In the genomic region with DNA sequence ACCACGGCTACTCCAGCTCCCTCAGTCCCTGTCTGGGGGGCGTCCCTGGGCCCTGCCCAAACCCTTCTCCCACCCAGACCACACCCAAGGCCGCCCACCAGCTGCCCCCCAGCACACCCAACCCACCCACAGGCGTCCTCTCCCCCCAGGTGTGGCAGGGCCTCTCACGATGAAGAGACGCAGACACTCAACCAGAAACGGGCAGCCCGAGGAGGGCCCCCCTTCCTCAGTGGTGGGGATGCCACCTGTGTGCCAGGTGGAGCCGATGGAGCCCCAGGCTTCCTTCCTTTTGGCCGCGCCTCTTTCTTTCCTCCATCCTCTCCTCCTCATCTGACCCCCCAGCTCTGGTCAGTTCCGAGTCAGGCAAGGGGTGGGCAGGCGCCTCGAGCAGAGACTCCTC, we compare ENCODE assay signal across 31 cellular contexts. TPM values are rescaled to one million over a fixed set of nuclear protein-coding genes. Genes with fewer than 3 reads are reported as not detected.
"Had no signal": no experiment of that assay in that cellular context is flagged by ENCODE, and none has a peak within 500 bp of the region (broad histone marks: within the 10 kb centered on the region; RNA-seq: fewer than 3 reads in every experiment).

No MANE protein-coding gene starts in this region.

- H3K9ac ChIP-seq: parathyroid adenoma had no signal

- H3K79me2 ChIP-seq: parathyroid adenoma had no signal

- H3K4me1 ChIP-seq: left lung, lower lobe of right lung, parathyroid adenoma, right atrium auricular region, right lobe of liver, upper lobe of right lung had no signal

- H3K4me1 Mint-ChIP-seq: immature natural killer cell; naive thymus-derived CD8-positive, alpha-beta T cell; nephron; neural crest cell; stimulated activated memory B cell treated with anti-CD40 and anti-IgM and Interleukin-4, amounts not matched to agents 10 μg/mL and 1 μg/mL and 100 μg/mL, for 72 hours; stimulated activated naive CD8-positive, alpha-beta T cell treated with anti-CD3 and anti-CD28 coated beads, Interleukin-15, amount 100 ng/mL, for 72 hours had no signal

- ATAC-seq: left colon; left lung; naive thymus-derived CD8-positive, alpha-beta T cell; right lobe of liver had no signal

- H3K9me3 ChIP-seq: lower lobe of right lung, neutrophil, right atrium auricular region, right lobe of liver, upper lobe of right lung had no signal

- H3K27me3 Mint-ChIP-seq: stimulated activated naive CD8-positive, alpha-beta T cell treated with anti-CD3 and anti-CD28 coated beads, Interleukin-15, amount 100 ng/mL, for 72 hours had no signal

- H3K36me3 Mint-ChIP-seq: immature natural killer cell; stimulated activated memory B cell treated with anti-CD40 and anti-IgM and Interleukin-4, amounts not matched to agents 10 μg/mL and 1 μg/mL and 100 μg/mL, for 72 hours had no signal

- H3K27me3 ChIP-seq: neutrophil, right atrium auricular region, right lobe of liver, tibial nerve had no signal

- H3K27ac ChIP-seq: left lung, lower lobe of right lung, neutrophil, parathyroid adenoma, right atrium auricular region, right lobe of liver, tibial nerve, upper lobe of right lung had no signal

- H3K36me3 ChIP-seq: left lung, lower lobe of right lung, neutrophil, right atrium auricular region, right lobe of liver, tibial nerve, upper lobe of right lung had no signal

- H3K27ac Mint-ChIP-seq: immature natural killer cell; naive thymus-derived CD8-positive, alpha-beta T cell; nephron; progenitor cell of endocrine pancreas; stimulated activated memory B cell treated with anti-CD40 and anti-IgM and Interleukin-4, amounts not matched to agents 10 μg/mL and 1 μg/mL and 100 μg/mL, for 72 hours had no signal

- H2AFZ ChIP-seq: parathyroid adenoma had no signal

- DNase-seq: hypothalamus; immature natural killer cell; left colon; lower lobe of right lung; mammary epithelial cell; mesenchymal stem cell; naive thymus-derived CD8-positive, alpha-beta T cell; occipital lobe; right lobe of liver; small intestine; stimulated activated CD4-positive, alpha-beta T cell treated with anti-CD3 and anti-CD28 coated beads, Interleukin-1b, Interleukin-23, amount 100 ng/mL, for 48 hours; stimulated activated CD4-positive, alpha-beta T cell treated with anti-CD3 and anti-CD28 coated beads, Interleukin-2, amount 100 ng/mL, for 48 hours; stimulated activated CD4-positive, alpha-beta T cell treated with anti-CD3 and anti-CD28 coated beads, Interleukin-4, amount 100 ng/mL, for 4 hours; stimulated activated CD8-positive, alpha-beta memory T cell treated with anti-CD3 and anti-CD28 coated beads, Interleukin-4, amount 100 ng/mL, for 48 hours; stimulated activated naive CD4-positive, alpha-beta T cell treated with Interleukin-2 at 50 U/mL for 16 hours; stimulated activated naive CD8-positive, alpha-beta T cell treated with anti-CD3 and anti-CD28 coated beads, Interleukin-15, amount 100 ng/mL, for 72 hours; substantia nigra; upper lobe of right lung had no signal

- H3K4me3 ChIP-seq: left lung, lower lobe of right lung, right atrium auricular region, right lobe of liver, tibial nerve, upper lobe of right lung had no signal

- H3K4me3 Mint-ChIP-seq: immature natural killer cell; nephron; neural crest cell; stimulated activated memory B cell treated with anti-CD40 and anti-IgM and Interleukin-4, amounts not matched to agents 10 μg/mL and 1 μg/mL and 100 μg/mL, for 72 hours; stimulated activated naive CD8-positive, alpha-beta T cell treated with anti-CD3 and anti-CD28 coated beads, Interleukin-15, amount 100 ng/mL, for 72 hours had no signal

RNA-seq across cellular contexts. Expression of a gene that starts 28.7 kb away (rescaled TPM):
- total RNA-seq: left colon; mammary epithelial cell; mucosa of gallbladder; naive thymus-derived CD8-positive, alpha-beta T cell; osteocyte; pulmonary artery endothelial cell; renal cortical epithelial cell; upper lobe of right lung had no signal
- polyA plus RNA-seq: immature natural killer cell; mammary epithelial cell; naive thymus-derived CD8-positive, alpha-beta T cell had no signal

RNA-seq across cellular contexts. Expression of a gene that starts 43.6 kb away (rescaled TPM):
- total RNA-seq: osteocyte, pulmonary artery endothelial cell had no signal
- polyA plus RNA-seq: immature natural killer cell; mammary epithelial cell; naive thymus-derived CD8-positive, alpha-beta T cell had no signal
